ENCODE assay signal across 11 cellular contexts in the genomic region with DNA sequence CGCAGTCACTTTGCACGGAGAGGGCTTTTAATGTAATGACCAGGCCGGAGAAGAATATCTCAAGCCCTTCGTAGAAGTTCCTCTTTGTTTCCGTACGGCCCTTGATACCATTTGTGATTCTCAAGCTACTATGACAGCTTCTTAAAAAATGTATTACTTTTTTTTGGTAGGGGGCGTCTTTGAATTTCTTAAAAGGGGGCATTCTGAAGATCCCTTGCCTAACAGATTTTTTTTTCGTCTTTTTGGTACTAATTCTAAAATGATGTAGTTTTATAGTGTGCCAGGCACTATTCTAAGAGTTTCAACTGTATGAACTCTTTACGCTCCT.
DNase-seq lines count a peak whose midpoint lies in the region; ATAC-seq lines count a peak whose summit lies in the region.
"Had no signal": no experiment of that assay in that cellular context is flagged by ENCODE, and none has a peak within 500 bp of the region (broad histone marks: within the 10 kb centered on the region; RNA-seq: fewer than 3 reads in every experiment).

No MANE protein-coding gene starts in this region.

- no peaks in the 10 kb centered on the region for H3K36me3 ChIP-seq in BLaER1 treated with 17β-estradiol and CSF1 and Interleukin-3, amounts not matched to agents 10 nM and 100 nM
- H3K36me3 ChIP-seq in adipocyte (ENCODE audit: control insufficient read depth, insufficient read depth, low read length, severe bottlenecking) (no peaks in the 10 kb centered on the region), iPS-18a (ENCODE audit: control insufficient read depth, low read depth, low read length) (no peaks in the 10 kb centered on the region), rectal smooth muscle tissue (ENCODE audit: control insufficient read depth, insufficient read depth, low read length) (no peaks in the 10 kb centered on the region)
- H3K36me3 ChIP-seq: neutrophil had no signal

- peaks cover 0 to 24% (median 0%) of the 10 kb centered on the region in 11 experiments; a peak in 3 of 22 replicates for H3K27me3 ChIP-seq in BLaER1 treated with 17β-estradiol and CSF1 and Interleukin-3, amounts not matched to agents 10 nM and 100 nM
- no peaks in the 10 kb centered on the region for H3K27me3 ChIP-seq in adipocyte (replicated peaks; ENCODE audit: control insufficient read depth, insufficient read depth, low read length)
- H3K27me3 ChIP-seq in iPS-18a (ENCODE audit: control insufficient read depth, insufficient read depth, low read length): no peaks in the 10 kb centered on the region
- H3K27me3 ChIP-seq in rectal smooth muscle tissue (ENCODE audit: control insufficient read depth, insufficient read depth, low read length): no peaks in the 10 kb centered on the region

- H3K4me1 ChIP-seq in BLaER1 treated with 17β-estradiol and CSF1 and Interleukin-3, amounts not matched to agents 10 nM and 100 nM: peaks cover 0 to 16% (median 10%) of the 10 kb centered on the region in 10 experiments; a peak in 8 of 20 replicates
- H3K4me1 ChIP-seq in adipocyte (ENCODE audit: control insufficient read depth, insufficient read depth, low read length) (peaks cover 4% of the 10 kb centered on the region), iPS-18a (ENCODE audit: control insufficient read depth, low read depth, low read length) (peaks cover 8% of the 10 kb centered on the region), rectal smooth muscle tissue (ENCODE audit: control insufficient read depth, insufficient read depth, low read length) (no peaks in the 10 kb centered on the region)

- no peaks in the 10 kb centered on the region for H4K20me1 ChIP-seq in BLaER1 treated with 17β-estradiol and CSF1 and Interleukin-3, amounts not matched to agents 10 nM and 100 nM

- DNase-seq in adipocyte (ENCODE audit: low read depth) (no peak), NCI-H1436 (lab: John Stamatoyannopoulos, UW) (no peak)
- DNase-seq: CD4-positive, alpha-beta memory T cell had no signal

- H3K9me3 ChIP-seq in BLaER1 treated with 17β-estradiol and CSF1 and Interleukin-3, amounts not matched to agents 10 nM and 100 nM (replicated peaks in 1 of 11): peaks cover 35 to 66% (median 48%) of the 10 kb centered on the region in 11 experiments
- H3K9me3 ChIP-seq in adipocyte (ENCODE audit: control insufficient read depth, low read length): peaks cover 9% of the 10 kb centered on the region
- H3K9me3 ChIP-seq in iPS-18a (ENCODE audit: control insufficient read depth, low read depth, low read length): no peaks in the 10 kb centered on the region

- peak overlapping the region; percentile 59 to 81 (median 75); a peak in 21 of 22 replicates for H3K9ac ChIP-seq in BLaER1 treated with 17β-estradiol and CSF1 and Interleukin-3, amounts not matched to agents 10 nM and 100 nM
- H3K9ac ChIP-seq in adipocyte (ENCODE audit: low read length) (peak overlapping the region; percentile 41), iPS-18a (ENCODE audit: low read length) (peak overlapping the region; percentile 54), rectal smooth muscle tissue (ENCODE audit: low read length) (no peak overlapping the region)

- ATAC-seq in GM18909 (IDR thresholded peaks at IDR 0.05; ENCODE audit: poor library complexity, unreplicated experiment): no peak
- ATAC-seq in HG02885 (IDR thresholded peaks at IDR 0.05; ENCODE audit: poor library complexity, unreplicated experiment): no peak
- ATAC-seq in GM19397 (IDR thresholded peaks at IDR 0.05; ENCODE audit: unreplicated experiment): no peak
- ATAC-seq: SK-N-SH treated with all-trans-retinoic acid at 6 μM for 48 hours had no signal

- H3K4me3 ChIP-seq in BLaER1 treated with 17β-estradiol and CSF1 and Interleukin-3, amounts not matched to agents 10 nM and 100 nM: peak overlapping the region; percentile 42 to 66 (median 54)
- H3K4me3 ChIP-seq in adipocyte (ENCODE audit: low read length) (no peak overlapping the region), iPS-18a (ENCODE audit: low read length) (peak overlapping the region; percentile 31), rectal smooth muscle tissue (ENCODE audit: low read length) (peak overlapping the region; percentile 46)

- peak overlapping the region in 10 of 11 experiments; percentile 50 to 80 (median 76); a peak in 18 of 22 replicates for H3K27ac ChIP-seq in BLaER1 treated with 17β-estradiol and CSF1 and Interleukin-3, amounts not matched to agents 10 nM and 100 nM
- no peak overlapping the region for H3K27ac ChIP-seq in iPS-18a (ENCODE audit: low read length)
- peak overlapping the region; percentile 0 for H3K27ac ChIP-seq in rectal smooth muscle tissue (ENCODE audit: low read depth, low read length)
- H3K27ac ChIP-seq: neutrophil had no signal

- H3K4me2 ChIP-seq in BLaER1 treated with 17β-estradiol and CSF1 and Interleukin-3, amounts not matched to agents 10 nM and 100 nM: peak overlapping the region; percentile 72 to 93 (median 80)
